In genomic region chr17:57783338-57783742, GRCh38 we compare ENCODE assay signal across 1 cellular context.
TF ChIP-seq lines count a peak whose summit lies in the region.

No MANE protein-coding gene starts in this region.

TF ChIP-seq in IMR-90, 13 proteins besides CTCF, POLR2A, EP300 and RAD21:
- TF ChIP-seq FOS (IDR thresholded peaks at IDR 0.05; ENCODE audit: low read depth, low read length) (no peak), RFX5 (IDR thresholded peaks at IDR 0.05; ENCODE audit: low read depth, low read length) (no peak), USF2 (IDR thresholded peaks at IDR 0.05; ENCODE audit: low read depth, low read length) (no peak), SMC3 (IDR thresholded peaks at IDR 0.05; ENCODE audit: low read depth, low read length) (peak; percentile 46)
